9 cellular contexts compared by ENCODE assay signal in genomic region chr6:139580592-139581484, GRCh38.
DNase-seq lines count a peak whose midpoint lies in the region; ATAC-seq, FAIRE-seq and TF ChIP-seq lines count a peak whose summit lies in the region.
"Had no signal": no experiment of that assay in that cellular context is flagged by ENCODE, and none has a peak within 500 bp of the region (broad histone marks: within the 10 kb centered on the region; RNA-seq: fewer than 3 reads in every experiment).

No MANE protein-coding gene starts in this region.

- no peaks in the 10 kb centered on the region for H3K9me3 ChIP-seq in GM12878 (replicated peaks; ENCODE audit: control insufficient read depth, insufficient read depth, low read length)
- H3K9me3 ChIP-seq: esophagus squamous epithelium had no signal

- no peak overlapping the region for H3K9ac ChIP-seq in GM12878 (ENCODE audit: control insufficient read depth, insufficient read depth, low read length)

- H3K36me3 ChIP-seq in GM12878 (ENCODE audit: control insufficient read depth in 2 of 2, insufficient read depth in 2 of 2, low read length in 1 of 2) = no peaks in the 10 kb centered on the region
- H3K36me3 ChIP-seq: esophagus squamous epithelium had no signal

- RAD21 ChIA-PET in GM12878 (lab: Charles Lee; ENCODE audit: unreplicated experiment) = interaction anchor here (0.7 to 1.0 kb wide), 3 partner anchors 184 to 695 kb away, joined by 3 read pairs; no protein-coding TSS in a partner anchor

- WGBS in GM12878 (ENCODE audit: insufficient coverage, insufficient replicate concordance, low lambda C conversion rate, missing lambda C conversion rate) = 54% methylated on average over 9 of the region's 9 CpGs

- no peak for TF ChIP-seq RAD21 in GM12878 (IDR thresholded peaks at IDR 0.05; ENCODE audit: insufficient read depth, low read depth, low read length)

- no peak for TF ChIP-seq POLR2A in GM12878 (IDR thresholded peaks at IDR 0.05; ENCODE audit: low read depth, low read length)

- no TSS peak for BruUV-seq in GM12878 (replicated peaks; lab: Mats Ljungman, UMichigan)

- H3K79me2 ChIP-seq in GM12878 (ENCODE audit: control insufficient read depth, insufficient read depth, low read length) = no peaks in the 10 kb centered on the region

- POLR2A ChIA-PET in GM12878 (lab: Charles Lee) = no interaction called here

- H3K4me1 ChIP-seq in GM12878 (ENCODE audit: control insufficient read depth, insufficient read depth, low read length) = peaks cover 5% of the 10 kb centered on the region; the same call in 1 of the 2 replicates

- TF ChIP-seq EP300 in GM12878 (IDR thresholded peaks at IDR 0.05; ENCODE audit: borderline replicate concordance in 1 of 2, control insufficient read depth in 1 of 2, low read depth in 2 of 2, low read length in 2 of 2) = no peak

- DNase-seq in GM12878 (ENCODE audit: low read depth, low spot score) = peak; percentile 56
- no peak for DNase-seq in SK-N-DZ (ENCODE audit: low spot score)
- DNase-seq in hippocampal formation (lab: John Stamatoyannopoulos, UW) = no peak
- no peak for DNase-seq in occipital lobe (lab: John Stamatoyannopoulos, UW)
- no peak for DNase-seq in NCI-H526 treated with DMSO at 0.1 percent for 48 hours (lab: John Stamatoyannopoulos, UW)
- DNase-seq: esophagus squamous epithelium had no signal

- no peak for TF ChIP-seq CTCF in GM12878 (IDR thresholded peaks at IDR 0.05 in 2 of 3, conservative IDR thresholded peaks at IDR 0.05 in 1 of 3; ENCODE audit: control insufficient read depth in 2 of 3, extremely low read depth in 1 of 3, insufficient read depth in 1 of 3, low read depth in 3 of 3, low read length in 3 of 3)

- peak overlapping the region; percentile 56 for H3K4me2 ChIP-seq in GM12878 (ENCODE audit: control insufficient read depth, insufficient read depth)

- no peak overlapping the region for H3K4me3 ChIP-seq in GM12878
- H3K4me3 ChIP-seq: esophagus squamous epithelium had no signal

- SMC1A ChIA-PET in GM12878 (lab: Charles Lee; ENCODE audit: uncharacterized antibody, unreplicated experiment) = interaction anchor here (0.6 to 1.2 kb wide), 5 partner anchors 8 to 357 kb away, joined by 3 to 4 read pairs (median 4); no protein-coding TSS in a partner anchor

- in situ Hi-C loops in GM12878 (cut with MboI) = no loop called here

- CTCF ChIA-PET in GM12878 (lab: Yijun Ruan, JAX) = interaction anchor here (0.9 to 1.5 kb wide), 3 partner anchors 15 to 361 kb away, joined by 3 to 10 read pairs (median 5); no protein-coding TSS in a partner anchor

- peak; percentile 80 for FAIRE-seq in GM12878 (lab: Jason Lieb, UNC)

- intact Hi-C loops in GM12878 (cut with micrococcal nuclease; ENCODE audit: unreplicated experiment) = no loop called here

- no peak overlapping the region for H3K27ac ChIP-seq in GM12878 (ENCODE audit: control insufficient read depth, insufficient read depth)
- H3K27ac ChIP-seq: esophagus squamous epithelium had no signal

- H3K27me3 ChIP-seq in GM12878 (replicated peaks in 1 of 2; ENCODE audit: control insufficient read depth in 2 of 2, insufficient read depth in 2 of 2, low read length in 1 of 2) = no peaks in the 10 kb centered on the region
- H3K27me3 ChIP-seq: esophagus squamous epithelium had no signal

- H2AFZ ChIP-seq in GM12878 (ENCODE audit: control insufficient read depth, low read depth, low read length) = peak overlapping the region; percentile 10; the same call in 1 of the 2 replicates

- H4K20me1 ChIP-seq in GM12878 (ENCODE audit: control insufficient read depth, insufficient read depth) = no peaks in the 10 kb centered on the region

- peak; percentile 94 for ATAC-seq in GM18511 (IDR thresholded peaks at IDR 0.05; ENCODE audit: unreplicated experiment)
- peak; percentile 92 for ATAC-seq in GM21381 (IDR thresholded peaks at IDR 0.05; ENCODE audit: unreplicated experiment)
- ATAC-seq in HG03066 (IDR thresholded peaks at IDR 0.05; ENCODE audit: low read depth, unreplicated experiment) = peak; percentile 94
- ATAC-seq in GM12878 = peak; percentile 89

TF ChIP-seq in GM12878, 131 proteins besides CTCF, POLR2A, EP300 and RAD21 (continues in another document):
- TF ChIP-seq BHLHE40 (IDR thresholded peaks at IDR 0.05; ENCODE audit: borderline replicate concordance in 1 of 2, low read depth in 2 of 2, low read length in 1 of 2) (peak in 1 of 2 experiments; percentile 48; a peak in 2 of 4 replicates), IKZF2 (IDR thresholded peaks at IDR 0.05) (peak; percentile 44 to 53; a peak in 1 of 4 replicates), RAD51 (IDR thresholded peaks at IDR 0.05) (peak; percentile 91), MAX (IDR thresholded peaks at IDR 0.05; ENCODE audit: low read depth, low read length) (no peak), MLLT1 (IDR thresholded peaks at IDR 0.05) (peak; percentile 65), MEF2B (IDR thresholded peaks at IDR 0.05; ENCODE audit: partially characterized antibody, poor library complexity, severe bottlenecking) (peak; percentile 86), MEF2A (IDR thresholded peaks at IDR 0.05; ENCODE audit: insufficient read depth, low read depth, low read length) (peak; percentile 71), NFYA (IDR thresholded peaks at IDR 0.05; ENCODE audit: borderline replicate concordance, low read depth, low read length) (no peak), RUNX3 (IDR thresholded peaks at IDR 0.05; ENCODE audit: low read length) (peak; percentile 93), CBFB (IDR thresholded peaks at IDR 0.05; ENCODE audit: low read depth) (0 out of 2 replicates have a peak, but pooled peaks have one; percentile 52), ZNF687 (IDR thresholded peaks at IDR 0.05) (no peak)
- TF ChIP-seq, protein P1, sequence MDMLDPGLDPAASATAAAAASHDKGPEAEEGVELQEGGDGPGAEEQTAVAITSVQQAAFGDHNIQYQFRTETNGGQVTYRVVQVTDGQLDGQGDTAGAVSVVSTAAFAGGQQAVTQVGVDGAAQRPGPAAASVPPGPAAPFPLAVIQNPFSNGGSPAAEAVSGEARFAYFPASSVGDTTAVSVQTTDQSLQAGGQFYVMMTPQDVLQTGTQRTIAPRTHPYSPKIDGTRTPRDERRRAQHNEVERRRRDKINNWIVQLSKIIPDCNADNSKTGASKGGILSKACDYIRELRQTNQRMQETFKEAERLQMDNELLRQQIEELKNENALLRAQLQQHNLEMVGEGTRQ (IDR thresholded peaks at IDR 0.05; ENCODE audit: borderline replicate concordance, low read depth, low read length) = no peak; the same call in 1 of the 2 replicates
- TF ChIP-seq, protein P2, sequence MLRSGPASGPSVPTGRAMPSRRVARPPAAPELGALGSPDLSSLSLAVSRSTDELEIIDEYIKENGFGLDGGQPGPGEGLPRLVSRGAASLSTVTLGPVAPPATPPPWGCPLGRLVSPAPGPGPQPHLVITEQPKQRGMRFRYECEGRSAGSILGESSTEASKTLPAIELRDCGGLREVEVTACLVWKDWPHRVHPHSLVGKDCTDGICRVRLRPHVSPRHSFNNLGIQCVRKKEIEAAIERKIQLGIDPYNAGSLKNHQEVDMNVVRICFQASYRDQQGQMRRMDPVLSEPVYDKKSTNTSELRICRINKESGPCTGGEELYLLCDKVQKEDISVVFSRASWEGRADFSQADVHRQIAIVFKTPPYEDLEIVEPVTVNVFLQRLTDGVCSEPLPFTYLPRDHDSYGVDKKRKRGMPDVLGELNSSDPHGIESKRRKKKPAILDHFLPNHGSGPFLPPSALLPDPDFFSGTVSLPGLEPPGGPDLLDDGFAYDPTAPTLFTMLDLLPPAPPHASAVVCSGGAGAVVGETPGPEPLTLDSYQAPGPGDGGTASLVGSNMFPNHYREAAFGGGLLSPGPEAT (IDR thresholded peaks at IDR 0.05; ENCODE audit: low read depth) = 0 out of 2 replicates have a peak, but pooled peaks have one; percentile 37
